Comparison of ENCODE assay signal across 8 cellular contexts in the genomic region with DNA sequence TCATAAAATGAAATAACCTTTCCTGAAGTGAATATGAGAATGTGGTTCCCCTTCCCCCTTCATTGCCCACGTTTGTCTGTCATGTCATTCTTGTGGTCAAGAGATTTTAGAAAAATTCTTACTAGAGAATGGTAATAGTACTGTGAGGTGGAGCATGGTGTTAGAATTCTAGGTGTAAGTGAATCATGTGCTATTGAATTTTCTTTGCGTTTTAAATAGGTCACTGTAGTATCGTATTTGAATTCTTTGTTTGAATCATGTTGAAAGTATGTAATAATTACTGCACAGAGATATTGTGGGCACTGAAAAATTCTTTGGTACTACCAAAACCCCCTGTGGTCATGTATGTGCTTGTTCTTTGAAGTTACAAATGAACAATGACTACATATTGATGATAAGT. TPM values are rescaled to one million over a fixed set of nuclear protein-coding genes. Genes with fewer than 3 reads are reported as not detected.
A peak's percentile ranks its signal among the peaks of the same experiment; 100 is the strongest.
DNase-seq lines count a peak whose midpoint lies in the region; ATAC-seq, FAIRE-seq and TF ChIP-seq lines count a peak whose summit lies in the region.

No MANE protein-coding gene starts in this region.

- no peaks in the 10 kb centered on the region for H3K9me3 ChIP-seq in hepatocyte (ENCODE audit: low read depth)
- no peaks in the 10 kb centered on the region for H3K9me3 ChIP-seq in right atrium auricular region

- H3K27ac ChIP-seq in hepatocyte (peak overlapping the region; percentile 11), right atrium auricular region (no peak overlapping the region)

- H3K4me1 ChIP-seq in hepatocyte (ENCODE audit: insufficient read depth) (no peaks in the 10 kb centered on the region), right atrium auricular region (no peaks in the 10 kb centered on the region)

- no peak overlapping the region for H2AFZ ChIP-seq in hepatocyte

- peak; percentile 76 for ATAC-seq in GM18508 (IDR thresholded peaks at IDR 0.05; ENCODE audit: insufficient read depth, unreplicated experiment)

- peak; percentile 83 for FAIRE-seq in H54 (lab: Jason Lieb, UNC)

- H3K4me3 ChIP-seq in hepatocyte (no peak overlapping the region), right atrium auricular region (no peak overlapping the region)

- no peak for TF ChIP-seq POLR2A in H54 (IDR thresholded peaks at IDR 0.05; ENCODE audit: low read depth, low read length)

- peaks cover 23% of the 10 kb centered on the region for H3K79me2 ChIP-seq in hepatocyte

- H3K27me3 ChIP-seq in hepatocyte (no peaks in the 10 kb centered on the region), right atrium auricular region (no peaks in the 10 kb centered on the region)

- intact Hi-C loops in posterior cingulate gyrus (cut with DNase I) = no loop called here

- H3K36me3 ChIP-seq in hepatocyte (replicated peaks; ENCODE audit: insufficient read depth, low read depth) = no peaks in the 10 kb centered on the region
- H3K36me3 ChIP-seq in right atrium auricular region = peaks cover 4% of the 10 kb centered on the region

- DNase-seq in H54 (ENCODE audit: insufficient read length, low spot score) = peak; percentile 30
- peak; percentile 10 for DNase-seq in MV-4-11 (lab: John Stamatoyannopoulos, UW)
- no peak for DNase-seq in hepatocyte (ENCODE audit: low spot score)
- no peak for DNase-seq in epidermal melanocyte (ENCODE audit: insufficient read length, low spot score)
- no peak for DNase-seq in effector CD8-positive, alpha-beta T cell (lab: John Stamatoyannopoulos, UW)
- DNase-seq in right atrium auricular region (ENCODE audit: low spot score) = no peak
- no peak for DNase-seq in posterior cingulate gyrus

- 73% methylated on average over 3 of the region's 3 CpGs for WGBS in hepatocyte (ENCODE audit: low lambda C conversion rate, missing lambda C conversion rate)

- no peak for TF ChIP-seq CTCF in hepatocyte (IDR thresholded peaks at IDR 0.05; ENCODE audit: poor library complexity)
- no peak for TF ChIP-seq CTCF in right atrium auricular region (IDR thresholded peaks at IDR 0.05)

- no peaks in the 10 kb centered on the region for H4K20me1 ChIP-seq in hepatocyte (ENCODE audit: insufficient read depth, poor library complexity, severe bottlenecking)

- no peaks in the 10 kb centered on the region for H3K9me2 ChIP-seq in hepatocyte (replicated peaks; ENCODE audit: insufficient read depth)

- H3K4me2 ChIP-seq in hepatocyte = no peak overlapping the region

RNA-seq across cellular contexts. Expression of a gene that starts 49.9 kb away (rescaled TPM):
- total RNA-seq in hepatocyte (62.2 and 67.5 TPM in 2 replicates), right atrium auricular region (10 to 100 TPM in 1 of 2 donors, 1 to 10 TPM in 1; 9.5 to 13.5 TPM)
- polyA plus RNA-seq in hepatocyte = 24.4 and 26.6 TPM in 2 replicates

Comparison
In these comparisons a context has a peak if more than half of its experiments do, and no peak if none do; other contexts are left out.
1. DNase-seq: peak in H54 (single experiment) and MV-4-11 (single experiment); none in hepatocyte (single experiment), epidermal melanocyte (single experiment), effector CD8-positive, alpha-beta T cell (single experiment), right atrium auricular region (single experiment) and posterior cingulate gyrus (0 of 10).